In the genomic region with DNA sequence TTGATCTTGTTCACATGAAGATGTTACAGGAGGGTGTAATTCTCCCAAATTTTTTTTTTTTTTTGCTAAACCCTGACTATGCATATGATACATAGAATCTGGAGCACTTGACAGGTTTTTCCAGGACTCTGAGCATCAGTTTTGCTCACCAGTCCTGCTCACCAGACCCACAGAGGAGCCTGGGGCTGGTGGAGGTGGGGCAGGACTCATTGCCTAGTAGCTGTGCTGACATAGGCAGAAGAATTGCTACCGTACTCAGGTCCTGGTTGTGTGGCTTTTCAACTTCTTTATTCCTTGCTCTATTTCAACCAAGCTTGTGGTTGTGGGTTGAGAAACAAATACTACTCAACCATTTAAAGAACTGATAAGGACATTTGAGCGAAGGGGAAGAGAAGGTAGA, we compare ENCODE assay signal across 28 cellular contexts.
"Had no signal": no experiment of that assay in that cellular context is flagged by ENCODE, and none has a peak within 500 bp of the region (broad histone marks: within the 10 kb centered on the region; RNA-seq: fewer than 3 reads in every experiment).

No MANE protein-coding gene starts in this region.

- H3K9me3 ChIP-seq: esophagus muscularis mucosa, gastroesophageal sphincter, heart left ventricle, pancreas, right lobe of liver, stomach, thyroid gland, vagina had no signal

- H3K4me1 Mint-ChIP-seq: naive thymus-derived CD8-positive, alpha-beta T cell; nephron progenitor cell had no signal

- H3K36me3 ChIP-seq: esophagus muscularis mucosa, gastroesophageal sphincter, heart left ventricle, pancreas, right lobe of liver, stomach, thyroid gland, vagina had no signal

- H3K27ac Mint-ChIP-seq: nephron progenitor cell, progenitor cell of endocrine pancreas had no signal

- H3K4me3 Mint-ChIP-seq: naive thymus-derived CD8-positive, alpha-beta T cell; nephron progenitor cell had no signal

- H3K27ac ChIP-seq: coronary artery, esophagus muscularis mucosa, foreskin keratinocyte, gastroesophageal sphincter, heart left ventricle, hepatocyte, pancreas, right lobe of liver, stomach, thyroid gland, vagina had no signal

- H3K4me2 ChIP-seq: hepatocyte, smooth muscle cell had no signal

- H3K27me3 ChIP-seq: right lobe of liver, thyroid gland, vagina had no signal

- ATAC-seq: foreskin keratinocyte; gastroesophageal sphincter; heart left ventricle; left lobe of liver; naive thymus-derived CD8-positive, alpha-beta T cell; pancreas; right lobe of liver had no signal

- H3K4me3 ChIP-seq: coronary artery, esophagus muscularis mucosa, gastroesophageal sphincter, heart left ventricle, hepatocyte, pancreas, right lobe of liver, smooth muscle cell, stomach, thyroid gland, vagina had no signal

- H3K4me1 ChIP-seq: esophagus muscularis mucosa, foreskin keratinocyte, gastroesophageal sphincter, heart left ventricle, pancreas, right lobe of liver, stomach, thyroid gland, vagina had no signal

- DNase-seq: dermis blood vessel endothelial cell; effector memory CD4-positive, alpha-beta T cell; foreskin keratinocyte; heart left ventricle; kidney; mesenchymal stem cell; midbrain; naive thymus-derived CD8-positive, alpha-beta T cell; nephron progenitor cell; occipital lobe; pancreas; right lobe of liver; stimulated activated CD4-positive, alpha-beta T cell treated with anti-CD3 and anti-CD28 coated beads, Interleukin-12 subunit alpha, Interleukin-12 subunit beta, amount 100 ng/mL, for 4 hours; stimulated activated CD4-positive, alpha-beta T cell treated with anti-CD3 and anti-CD28 coated beads, Interleukin-1b, Interleukin-23, amount 100 ng/mL, for 48 hours; stimulated activated CD4-positive, alpha-beta T cell treated with anti-CD3 and anti-CD28 coated beads, Interleukin-4, amount 100 ng/mL, for 1 hour; stimulated activated CD8-positive, alpha-beta memory T cell treated with anti-CD3 and anti-CD28 coated beads, Interleukin-4, amount 100 ng/mL, for 48 hours; stimulated activated naive CD4-positive, alpha-beta T cell treated with Interleukin-2 at 50 U/mL for 16 hours; stomach; thyroid gland; trophoblast cell had no signal

- H2AFZ ChIP-seq: hepatocyte had no signal

- H3K79me2 ChIP-seq: hepatocyte had no signal

- H3K9me3 Mint-ChIP-seq: naive thymus-derived CD8-positive, alpha-beta T cell; nephron progenitor cell had no signal

- H3K36me3 Mint-ChIP-seq: naive thymus-derived CD8-positive, alpha-beta T cell had no signal
